In genomic region chrX:87900320-87900908, GRCh38 we compare ENCODE assay signal across 10 cellular contexts.
DNase-seq lines count a peak whose midpoint lies in the region; ATAC-seq and TF ChIP-seq lines count a peak whose summit lies in the region.
"Had no signal": no experiment of that assay in that cellular context is flagged by ENCODE, and none has a peak within 500 bp of the region (broad histone marks: within the 10 kb centered on the region; RNA-seq: fewer than 3 reads in every experiment).

No MANE protein-coding gene starts in this region.

- H3K4me3 Mint-ChIP-seq in CD8-positive, alpha-beta memory T cell, result peak overlapping the region; percentile 54 to 82 (median 80)
- H3K4me3 Mint-ChIP-seq in activated T-cell treated with anti-CD3 and anti-CD28 coated beads, Interleukin-2, amount 50 U/mL, for 4 hours, result no peak overlapping the region
- H3K4me3 Mint-ChIP-seq in CD4-positive, alpha-beta T cell, result no peak overlapping the region

- no peaks in the 10 kb centered on the region for H3K9me3 ChIP-seq in CD8-positive, alpha-beta memory T cell (ENCODE audit: low read length)
- H3K9me3 ChIP-seq in CD4-positive, alpha-beta T cell (ENCODE audit: control insufficient read depth, low read length), result no peaks in the 10 kb centered on the region

- no peak for TF ChIP-seq POLR2A in erythroblast (IDR thresholded peaks at IDR 0.05; ENCODE audit: low read length)

- no peaks in the 10 kb centered on the region for H3K4me1 ChIP-seq in CD8-positive, alpha-beta memory T cell (ENCODE audit: insufficient read depth, low read length)
- H3K4me1 ChIP-seq: foreskin keratinocyte had no signal

- intact Hi-C loops in CD4-positive, alpha-beta T cell (cut with DNase I, micrococcal nuclease), result no loop called here

- H3K27ac Mint-ChIP-seq in CD8-positive, alpha-beta memory T cell, result peak overlapping the region in 6 of 8 donors; percentile 75 to 95 (median 84)
- H3K27ac Mint-ChIP-seq in CD4-positive, alpha-beta T cell, result no peak overlapping the region

- H3K36me3 Mint-ChIP-seq in CD8-positive, alpha-beta memory T cell, result no peaks in the 10 kb centered on the region
- no peaks in the 10 kb centered on the region for H3K36me3 Mint-ChIP-seq in activated T-cell treated with anti-CD3 and anti-CD28 coated beads, Interleukin-2, amount 50 U/mL, for 4 hours (ENCODE audit: insufficient read depth)
- no peaks in the 10 kb centered on the region for H3K36me3 Mint-ChIP-seq in CD4-positive, alpha-beta T cell (ENCODE audit: low read depth)

- peak in 1 of 5 donors; percentile 46 for DNase-seq in CD8-positive, alpha-beta memory T cell
- DNase-seq in activated T-cell treated with anti-CD3 and anti-CD28 coated beads, Interleukin-2, amount 50 U/mL, for 4 hours, result peak; percentile 14
- DNase-seq in NCI-H146 treated with DMSO at 0.1 percent for 48 hours (lab: John Stamatoyannopoulos, UW; ENCODE audit: unreplicated experiment) (no peak), SIG-M5 (lab: John Stamatoyannopoulos, UW) (no peak), erythroblast (lab: John Stamatoyannopoulos, UW) (no peak)
- DNase-seq in CD4-positive, alpha-beta T cell, result no peak
- DNase-seq: foreskin keratinocyte had no signal

- no peak overlapping the region for H3K4me3 ChIP-seq in CD8-positive, alpha-beta memory T cell (ENCODE audit: low read length)
- H3K4me3 ChIP-seq: skin epidermis had no signal

- POLR2A ChIA-PET in CD8-positive, alpha-beta memory T cell (lab: Charles Lee), result no interaction called here
- POLR2A ChIA-PET in CD4-positive, alpha-beta T cell (lab: Charles Lee), result no interaction called here

- CTCF ChIA-PET in CD8-positive, alpha-beta memory T cell (lab: Charles Lee), result no interaction called here
- CTCF ChIA-PET in CD4-positive, alpha-beta T cell (lab: Charles Lee), result interaction anchor here (1.9 kb wide), 1 partner anchor 8 kb away, joined by 4 read pairs; no protein-coding TSS in a partner anchor

- H3K9me3 Mint-ChIP-seq in CD8-positive, alpha-beta memory T cell, result no peaks in the 10 kb centered on the region
- peaks cover 3% of the 10 kb centered on the region for H3K9me3 Mint-ChIP-seq in activated T-cell treated with anti-CD3 and anti-CD28 coated beads, Interleukin-2, amount 50 U/mL, for 4 hours
- no peaks in the 10 kb centered on the region for H3K9me3 Mint-ChIP-seq in CD4-positive, alpha-beta T cell

- TF ChIP-seq CTCF in CD4-positive, alpha-beta T cell (IDR thresholded peaks at IDR 0.05), result no peak

- H3K36me3 ChIP-seq in CD8-positive, alpha-beta memory T cell (ENCODE audit: insufficient read depth, low read length), result no peaks in the 10 kb centered on the region

- no peaks in the 10 kb centered on the region for H3K27me3 Mint-ChIP-seq in CD8-positive, alpha-beta memory T cell
- no peaks in the 10 kb centered on the region for H3K27me3 Mint-ChIP-seq in activated T-cell treated with anti-CD3 and anti-CD28 coated beads, Interleukin-2, amount 50 U/mL, for 4 hours (ENCODE audit: low read depth)
- H3K27me3 Mint-ChIP-seq in CD4-positive, alpha-beta T cell, result no peaks in the 10 kb centered on the region

- ATAC-seq in GM19351 (IDR thresholded peaks at IDR 0.05; ENCODE audit: unreplicated experiment), result peak; percentile 67
- peak; percentile 70 for ATAC-seq in HG03159 (IDR thresholded peaks at IDR 0.05; ENCODE audit: unreplicated experiment)
- peak in 1 of 2 donors; percentile 68 for ATAC-seq in activated T-cell treated with anti-CD3 and anti-CD28 coated beads, Interleukin-2, amount 50 U/mL, for 4 hours
- no peak for ATAC-seq in CD4-positive, alpha-beta T cell (ENCODE audit: poor library complexity)
- ATAC-seq: foreskin keratinocyte had no signal

- no peak overlapping the region for H3K27ac ChIP-seq in CD8-positive, alpha-beta memory T cell (ENCODE audit: low read depth, low read length)
- no peak overlapping the region for H3K27ac ChIP-seq in CD4-positive, alpha-beta T cell (ENCODE audit: low read depth, low read length)
- H3K27ac ChIP-seq: foreskin keratinocyte, skin epidermis had no signal

- H3K4me1 Mint-ChIP-seq in CD8-positive, alpha-beta memory T cell, result peaks cover 12 to 30% (median 14%) of the 10 kb centered on the region in 3 donors
- no peaks in the 10 kb centered on the region for H3K4me1 Mint-ChIP-seq in activated T-cell treated with anti-CD3 and anti-CD28 coated beads, Interleukin-2, amount 50 U/mL, for 4 hours (ENCODE audit: low read depth)
- H3K4me1 Mint-ChIP-seq in CD4-positive, alpha-beta T cell (ENCODE audit: low read depth), result no peaks in the 10 kb centered on the region

- H3K27me3 ChIP-seq in CD8-positive, alpha-beta memory T cell (ENCODE audit: insufficient read depth, low read length, poor library complexity, severe bottlenecking), result no peaks in the 10 kb centered on the region
- no peaks in the 10 kb centered on the region for H3K27me3 ChIP-seq in CD4-positive, alpha-beta T cell (ENCODE audit: control insufficient read depth, insufficient read depth, low read length)
- H3K27me3 ChIP-seq: foreskin keratinocyte had no signal

Comparison
In these comparisons a context has a peak if more than half of its experiments do, and no peak if none do; other contexts are left out.
1. H3K4me3 Mint-ChIP-seq: peak in CD8-positive, alpha-beta memory T cell (7 of 7); none in activated T-cell treated with anti-CD3 and anti-CD28 coated beads, Interleukin-2, amount 50 U/mL, for 4 hours (single experiment) and CD4-positive, alpha-beta T cell (single experiment).